ENCODE assay signal across 16 cellular contexts in the genomic region with DNA sequence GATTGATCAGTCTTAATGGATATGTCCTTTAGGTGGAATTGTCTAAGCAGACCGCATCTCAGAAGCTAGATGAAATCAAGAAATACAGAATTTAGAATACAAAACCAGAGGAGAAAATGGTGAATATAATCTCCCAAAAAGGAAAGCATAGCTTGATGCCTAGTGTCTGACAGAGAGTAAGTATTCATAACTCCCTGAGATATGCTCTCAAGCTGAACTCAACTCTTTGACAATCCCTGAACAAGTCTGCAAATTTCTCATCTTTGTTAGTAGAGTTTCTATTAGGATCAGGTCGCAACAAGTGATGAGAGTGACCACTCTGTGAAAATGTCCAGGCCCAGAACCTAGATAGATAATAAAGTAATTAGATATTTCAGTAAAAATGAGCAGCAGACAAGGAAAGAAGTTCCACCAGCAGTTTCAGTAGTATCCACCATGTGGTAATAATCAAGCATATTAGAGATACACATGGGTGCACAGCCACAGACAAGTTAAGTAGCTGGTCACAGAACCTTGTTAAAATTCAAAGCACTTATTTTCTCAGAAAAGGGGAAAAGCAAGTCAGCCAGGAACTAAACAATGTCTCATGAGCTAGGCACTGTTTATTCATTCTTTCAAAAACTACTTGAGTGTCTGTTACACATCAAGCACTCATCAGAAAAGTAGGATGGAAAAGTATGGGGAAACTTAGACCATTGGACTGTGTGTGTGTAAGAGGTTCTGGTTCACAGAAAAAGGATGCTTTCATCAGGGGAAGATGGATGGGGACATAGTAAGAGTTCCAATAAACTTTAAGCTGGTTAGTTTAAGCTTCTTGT.
"Had no signal": no experiment of that assay in that cellular context is flagged by ENCODE, and none has a peak within 500 bp of the region (broad histone marks: within the 10 kb centered on the region; RNA-seq: fewer than 3 reads in every experiment).

No MANE protein-coding gene starts in this region.

- H3K4me1 Mint-ChIP-seq: activated B cell treated with CpG ODN at 0.5 μM for 24 hours; activated naive CD4-positive, alpha-beta T cell treated with anti-CD3 and anti-CD28 coated beads, Interleukin-2, amount 50 U/mL, for 24 hours; naive B cell had no signal

- H3K36me3 ChIP-seq: cardiac muscle cell, neural progenitor cell, ovary, right lobe of liver, stomach, upper lobe of left lung had no signal

- H3K9ac ChIP-seq: neural progenitor cell had no signal

- H3K27ac Mint-ChIP-seq: activated B cell treated with CpG ODN at 0.5 μM for 24 hours; activated CD8-positive, alpha-beta T cell treated with anti-CD3 and anti-CD28 coated beads for 36 hours; activated naive CD4-positive, alpha-beta T cell treated with anti-CD3 and anti-CD28 coated beads, Interleukin-2, amount 50 U/mL, for 24 hours; naive B cell; neural progenitor cell had no signal

- H3K4me3 Mint-ChIP-seq: activated B cell treated with CpG ODN at 0.5 μM for 24 hours; activated CD8-positive, alpha-beta T cell treated with anti-CD3 and anti-CD28 coated beads for 36 hours; activated naive CD4-positive, alpha-beta T cell treated with anti-CD3 and anti-CD28 coated beads, Interleukin-2, amount 50 U/mL, for 24 hours; activated T-cell treated with anti-CD3 and anti-CD28 coated beads, Interleukin-2, amount 50 U/mL, for 4 hours; naive B cell; neural progenitor cell had no signal

- H3K27ac ChIP-seq: cardiac muscle cell, foreskin keratinocyte, neural progenitor cell, ovary, right lobe of liver, stomach, testis, upper lobe of left lung had no signal

- H3K36me3 Mint-ChIP-seq: activated naive CD4-positive, alpha-beta T cell treated with anti-CD3 and anti-CD28 coated beads, Interleukin-2, amount 50 U/mL, for 24 hours; naive B cell; neural progenitor cell had no signal

- H3K4me3 ChIP-seq: cardiac muscle cell, neural progenitor cell, ovary, right lobe of liver, stomach, testis, upper lobe of left lung had no signal

- H3K4me2 ChIP-seq: neural progenitor cell had no signal

- H3K9me3 Mint-ChIP-seq: neural progenitor cell had no signal

- H3K27me3 Mint-ChIP-seq: activated B cell treated with CpG ODN at 0.5 μM for 24 hours; activated CD8-positive, alpha-beta T cell treated with anti-CD3 and anti-CD28 coated beads for 36 hours; activated naive CD4-positive, alpha-beta T cell treated with anti-CD3 and anti-CD28 coated beads, Interleukin-2, amount 50 U/mL, for 24 hours; naive B cell had no signal

- DNase-seq: activated B cell treated with CpG ODN at 0.5 μM for 24 hours; activated CD4-positive, alpha-beta T cell treated with anti-CD3 and anti-CD28 coated beads for 48 hours; activated CD8-positive, alpha-beta T cell treated with anti-CD3 and anti-CD28 coated beads for 36 hours; activated effector memory CD4-positive, alpha-beta T cell treated with Interleukin-2 at 50 U/mL for 16 hours; activated T-cell treated with anti-CD3 and anti-CD28 coated beads, Interleukin-2, amount 50 U/mL, for 4 hours; foreskin keratinocyte; naive B cell; ovary; right lobe of liver; stimulated activated CD4-positive, alpha-beta T cell treated with anti-CD3 and anti-CD28 coated beads, Interleukin-2, amount 100 ng/mL, for 24 hours; stomach; testis; upper lobe of left lung had no signal

- H2AFZ ChIP-seq: neural progenitor cell had no signal

- H3K9me3 ChIP-seq: ovary, right lobe of liver, stomach, testis, upper lobe of left lung had no signal

- H3K27me3 ChIP-seq: cardiac muscle cell, foreskin keratinocyte, neural progenitor cell, ovary, right lobe of liver, stomach, testis, upper lobe of left lung had no signal

- ATAC-seq: activated CD8-positive, alpha-beta T cell treated with anti-CD3 and anti-CD28 coated beads for 36 hours; activated T-cell treated with anti-CD3 and anti-CD28 coated beads, Interleukin-2, amount 50 U/mL, for 4 hours; foreskin keratinocyte; right lobe of liver had no signal

- H3K4me1 ChIP-seq: foreskin keratinocyte, neural progenitor cell, right lobe of liver, stomach, testis, upper lobe of left lung had no signal
